12 cellular contexts compared by ENCODE assay signal in the genomic region with DNA sequence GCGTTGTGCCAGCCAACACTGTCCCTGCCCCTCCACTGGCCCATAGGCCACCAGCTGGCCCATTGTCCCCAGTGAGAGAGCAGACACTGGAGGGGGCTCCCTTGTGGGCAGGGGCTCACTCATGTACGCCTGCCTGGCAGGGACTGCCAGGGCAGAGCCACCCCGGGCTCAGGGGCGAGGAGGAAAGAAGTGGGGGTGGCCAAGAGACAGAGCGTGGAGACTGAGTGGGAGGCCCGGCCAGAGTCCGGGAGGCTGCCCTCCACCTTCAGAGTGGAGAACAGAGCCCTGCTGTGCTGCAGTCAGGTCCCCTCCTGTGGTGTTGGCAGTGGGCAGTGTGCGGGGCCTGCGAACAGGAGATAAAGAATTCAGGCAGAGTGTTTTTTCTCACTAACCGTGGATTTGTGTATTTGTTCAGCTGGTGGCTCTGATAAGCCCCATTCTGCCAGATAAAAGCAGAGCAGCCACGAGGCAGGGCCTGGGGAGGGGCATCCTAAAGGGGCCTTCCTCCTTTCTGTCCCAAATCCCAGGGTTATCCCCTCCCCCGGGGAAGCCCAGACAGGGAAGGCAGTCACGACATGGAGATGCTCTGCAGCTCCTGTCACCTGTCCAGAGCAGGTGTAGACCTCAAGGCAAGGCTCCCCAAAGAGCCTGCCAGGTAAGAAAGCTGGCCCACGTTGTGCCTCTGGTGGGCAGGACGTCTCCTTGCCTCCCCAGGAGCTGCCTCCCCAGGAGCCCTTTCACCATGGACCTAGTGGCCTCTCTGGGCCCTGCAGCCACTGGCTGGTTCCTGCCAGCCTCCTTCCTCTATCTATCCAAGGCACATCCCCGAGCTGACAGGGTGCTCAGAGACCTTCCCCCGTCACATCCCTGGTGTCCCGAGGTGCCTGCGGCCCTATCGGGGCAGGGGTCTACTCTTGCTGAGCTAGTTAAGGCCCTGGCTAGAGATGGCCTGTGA. TPM values are rescaled to one million over a fixed set of nuclear protein-coding genes. Genes with fewer than 3 reads are reported as not detected.
DNase-seq lines count a peak whose midpoint lies in the region; ATAC-seq, FAIRE-seq and TF ChIP-seq lines count a peak whose summit lies in the region.
"Had no signal": no experiment of that assay in that cellular context is flagged by ENCODE, and none has a peak within 500 bp of the region (broad histone marks: within the 10 kb centered on the region; RNA-seq: fewer than 3 reads in every experiment).

No MANE protein-coding gene starts in this region.

- H4K8ac ChIP-seq in H1 (ENCODE audit: extremely low read depth, insufficient read depth, low read length) = peak overlapping the region; percentile 71; the same call in 1 of the 2 replicates

- no peak for TF ChIP-seq EP300 in H1 (IDR thresholded peaks at IDR 0.05; ENCODE audit: borderline replicate concordance in 1 of 2, low read depth in 2 of 2, low read length in 2 of 2)

- no peak overlapping the region for H3K4me2 ChIP-seq in H1 (ENCODE audit: insufficient read depth in 1 of 2, low read depth in 2 of 2, low read length in 2 of 2)

- POLR2A ChIA-PET in BJ (lab: Charles Lee) = no interaction called here
- POLR2A ChIA-PET in H1 (lab: Charles Lee; ENCODE audit: partially characterized antibody) = interaction anchor here (1.5 kb wide), 1 partner anchor 9 kb away, joined by 5 read pairs; no protein-coding TSS in a partner anchor

- peaks cover 85% of the 10 kb centered on the region for H3K27me3 Mint-ChIP-seq in progenitor cell of endocrine pancreas

- H2BK5ac ChIP-seq in H1 (ENCODE audit: low read depth, low read length) = no peak overlapping the region

- intact Hi-C loops in spleen (cut with DNase I; ENCODE audit: low total_unique reads) = no loop called here

- no peak for FAIRE-seq in H1 (lab: Jason Lieb, UNC)

- no peak overlapping the region for H2AK5ac ChIP-seq in H1 (ENCODE audit: low read depth, low read length)

- no peak for TF ChIP-seq POLR2A in H1 (IDR thresholded peaks at IDR 0.05; ENCODE audit: control extremely low read depth in 1 of 2, low read depth in 2 of 2, low read length in 2 of 2)
- TF ChIP-seq POLR2A in spleen (IDR thresholded peaks at IDR 0.05) = no peak

- no peaks in the 10 kb centered on the region for H3K79me1 ChIP-seq in H1 (ENCODE audit: low read depth, low read length)

- H3K4me1 Mint-ChIP-seq in progenitor cell of endocrine pancreas (ENCODE audit: low read depth) = peaks cover 14% of the 10 kb centered on the region

- H3K27me3 ChIP-seq in BJ (ENCODE audit: control insufficient read depth, insufficient read depth, low read length) = no peaks in the 10 kb centered on the region
- peaks cover 0 to 5% (median 2%) of the 10 kb centered on the region in 4 experiments; a peak in 3 of 7 replicates for H3K27me3 ChIP-seq in H1 (replicated peaks in 1 of 4; ENCODE audit: control insufficient read depth in 3 of 4, extremely low read depth in 1 of 4, insufficient read depth in 3 of 4, low read length in 3 of 4)
- no peaks in the 10 kb centered on the region for H3K27me3 ChIP-seq in spleen (replicated peaks in 1 of 7)

- H2BK12ac ChIP-seq in H1 (ENCODE audit: low read depth, low read length) = 0 out of 2 replicates have a peak overlapping the region, but pooled peaks have one; percentile 33

- H3K23me2 ChIP-seq in H1 (ENCODE audit: low read depth, low read length) = no peaks in the 10 kb centered on the region

- H3K18ac ChIP-seq in H1 (ENCODE audit: extremely low read depth, low read length) = no peak overlapping the region; the same call in 1 of the 2 replicates

- H2AFZ ChIP-seq in H1 (ENCODE audit: low read length) = peak overlapping the region; percentile 12; the same call in 1 of the 2 replicates

- H3K4me3 Mint-ChIP-seq in progenitor cell of endocrine pancreas (ENCODE audit: low read depth) = no peak overlapping the region

- no peak for ATAC-seq in HG02852 (IDR thresholded peaks at IDR 0.05; ENCODE audit: unreplicated experiment)
- ATAC-seq: esophagus mucosa had no signal

- H3K56ac ChIP-seq in H1 (replicated peaks; ENCODE audit: insufficient read length, low read depth, low read length) = no peak overlapping the region

- H3K14ac ChIP-seq in H1 (ENCODE audit: insufficient read length) = no peak overlapping the region

- H4K5ac ChIP-seq in H1 (ENCODE audit: insufficient read length, low read depth, low read length) = no peak overlapping the region

- 0 out of 2 replicates have a peak overlapping the region, but pooled peaks have one; percentile 46 for H2BK15ac ChIP-seq in H1 (ENCODE audit: low read length)

- no peak overlapping the region for H3K4ac ChIP-seq in H1 (replicated peaks; ENCODE audit: insufficient read length, low read depth, low read length)

- 88% methylated on average over 19 of the region's 20 CpGs; no CpG with 5 or more reads in 1 of the 2 experiments for WGBS in H1 (ENCODE audit: extremely low coverage in 1 of 2, insufficient coverage in 1 of 2, insufficient read length in 1 of 2, insufficient replicate concordance in 2 of 2, low coverage in 1 of 2, low lambda C conversion rate in 2 of 2, missing lambda C conversion rate in 1 of 2), 2 experiments
- 59 to 77% (median 66%) methylated on average over 13 to 20 of the region's 20 CpGs for WGBS in spleen, 5 donors

- no peaks in the 10 kb centered on the region for H3K9me3 Mint-ChIP-seq in progenitor cell of endocrine pancreas (ENCODE audit: low read depth)

- CTCF ChIA-PET in BJ (lab: Yijun Ruan, JAX) (interaction anchor here (0.6 to 5.5 kb wide), 8 partner anchors 10 to 104 kb away, joined by 3 to 46 read pairs (median 8); no protein-coding TSS in a partner anchor), H1 (lab: Charles Lee; ENCODE audit: partially characterized antibody) (interaction anchor here (0.6 to 48.8 kb wide), 16 partner anchors 9 to 104 kb away, joined by 3 to 1145 read pairs (median 7); no protein-coding TSS in a partner anchor)

- H3K23ac ChIP-seq in H1 (ENCODE audit: insufficient read length) = no peak overlapping the region

- DNase-seq in BJ (ENCODE audit: low read depth) (no peak), OCI-M2 (lab: John Stamatoyannopoulos, UW; ENCODE audit: unreplicated experiment) (peak; percentile 52), H1 (ENCODE audit: low read depth in 1 of 2, low spot score in 2 of 2) (no peak), progenitor cell of endocrine pancreas (ENCODE audit: low spot score, unreplicated experiment) (no peak), spleen (no peak), hippocampal formation (lab: John Stamatoyannopoulos, UW) (no peak)
- DNase-seq in activated naive CD4-positive, alpha-beta T cell treated with Interleukin-2 at 50 U/mL for 16 hours = no peak
- DNase-seq: activated CD8-positive, alpha-beta memory T cell treated with anti-CD3 and anti-CD28 coated beads, Interleukin-2, amount 50 U/mL, for 48 hours; NCI-H1694 treated with DMSO at 0.1 percent for 48 hours had no signal

- TF ChIP-seq CTCF in BJ (IDR thresholded peaks at IDR 0.05; ENCODE audit: insufficient read depth, low read depth, low read length) = 0 out of 2 replicates have a peak, but pooled peaks have one; percentile 1
- TF ChIP-seq CTCF in H1 (IDR thresholded peaks at IDR 0.05; ENCODE audit: control extremely low read depth in 1 of 3, insufficient read depth in 1 of 3, low read depth in 1 of 3, low read length in 3 of 3) = no peak
- peak; percentile 15 for TF ChIP-seq CTCF in progenitor cell of endocrine pancreas (IDR thresholded peaks at IDR 0.05; ENCODE audit: unreplicated experiment)
- TF ChIP-seq CTCF in spleen (IDR thresholded peaks at IDR 0.05 in 8 of 11, conservative IDR thresholded peaks at IDR 0.05 in 3 of 11) = no peak

- H3K79me2 ChIP-seq in H1 (ENCODE audit: control insufficient read depth in 1 of 2, insufficient read depth in 2 of 2, low read length in 2 of 2) = no peaks in the 10 kb centered on the region

- H3K27ac ChIP-seq in H1 (ENCODE audit: low read depth, low read length) (no peak overlapping the region), spleen (no peak overlapping the region)

- H3K36me3 Mint-ChIP-seq in progenitor cell of endocrine pancreas (ENCODE audit: insufficient read depth) = no peaks in the 10 kb centered on the region

- H3K9ac ChIP-seq in H1 (replicated peaks in 1 of 4; ENCODE audit: extremely low read depth in 1 of 4, low read depth in 3 of 4, low read length in 3 of 4) = no peak overlapping the region

- H3K36me3 ChIP-seq in BJ (ENCODE audit: control insufficient read depth, insufficient read depth, low read length) (peaks cover 26% of the 10 kb centered on the region), H1 (ENCODE audit: control insufficient read depth in 2 of 4, insufficient read depth in 4 of 4, low read length in 3 of 4) (no peaks in the 10 kb centered on the region), spleen (peaks cover 0 to 10% (median 0%) of the 10 kb centered on the region in 6 donors)

- no peak overlapping the region for H3K4me3 ChIP-seq in BJ (ENCODE audit: low read depth, low read length)
- H3K4me3 ChIP-seq in H1 (ENCODE audit: extremely low read depth in 1 of 4, insufficient read depth in 2 of 4, low read depth in 3 of 4, low read length in 4 of 4) = no peak overlapping the region
- no peak overlapping the region for H3K4me3 ChIP-seq in spleen

- no peak for TF ChIP-seq RAD21 in H1 (IDR thresholded peaks at IDR 0.05 in 1 of 2, conservative IDR thresholded peaks at IDR 0.05 in 1 of 2; ENCODE audit: low read depth in 2 of 2, low read length in 2 of 2)

- H3K4me1 ChIP-seq in H1 (replicated peaks in 1 of 4; ENCODE audit: control insufficient read depth in 3 of 4, insufficient read depth in 4 of 4, low read length in 3 of 4) (no peaks in the 10 kb centered on the region; a peak in 1 of 7 replicates), spleen (peaks cover 0 to 6% (median 0%) of the 10 kb centered on the region in 6 donors)

- H4K20me1 ChIP-seq in H1 (replicated peaks in 1 of 2; ENCODE audit: control insufficient read depth in 1 of 2, insufficient read depth in 2 of 2, low read length in 2 of 2) = no peaks in the 10 kb centered on the region

- no peak overlapping the region for H4K91ac ChIP-seq in H1 (replicated peaks; ENCODE audit: insufficient read length, low read length)

- H2BK20ac ChIP-seq in H1 (ENCODE audit: low read length) = no peak overlapping the region

- no peak overlapping the region for H3K27ac Mint-ChIP-seq in progenitor cell of endocrine pancreas

- no peak overlapping the region for H2BK120ac ChIP-seq in H1 (replicated peaks; ENCODE audit: low read depth, low read length)

- H3K9me3 ChIP-seq in H1 (ENCODE audit: insufficient read depth in 2 of 2, low read depth in 1 of 2, low read length in 1 of 2) = no peaks in the 10 kb centered on the region
- no peaks in the 10 kb centered on the region for H3K9me3 ChIP-seq in spleen

RNA-seq across cellular contexts. Expression of a gene that starts 33.0 kb away (rescaled TPM):
- polyA plus RNA-seq in BJ (2011; rRNA removed) (0.29 and 0.34 TPM in 2 replicates), H1 (2011; rRNA removed) (0.76 and 1.0 TPM in 2 replicates), spleen (10 to 100 TPM; 63.7 to 86.9 (median 68.0) TPM)
- 0.28 and 0.31 TPM in 2 replicates for polyA minus RNA-seq in BJ (2011; rRNA and poly(A)+ RNA removed)
- 0.58 and 0.65 TPM in 2 replicates for total RNA-seq in H1 (2021; fragmentation: NEBNext Ultra II Directional; extraction: Animal tissue kit (Norgen Biotek cat#: 25700))
- 0.62 TPM for polyA plus RNA-seq in H1 (2011; cell fraction: cytosol; rRNA removed)
- 0.78 TPM for polyA plus RNA-seq in H1 (2011; cell fraction: nucleus; rRNA removed)
- polyA plus RNA-seq in H1 (2012, experiment 1 of 2) = 0.23 to 0.67 TPM (median 0.39 TPM) in 4 replicates
- polyA plus RNA-seq in H1 (2012, experiment 2 of 2) = 0.26 TPM
- polyA plus RNA-seq in H1 (2013, experiment 1 of 2) = 0.65 TPM
- 0.52 TPM for polyA plus RNA-seq in H1 (2013, experiment 2 of 2)
- polyA minus RNA-seq in H1 (2011; rRNA and poly(A)+ RNA removed) = 0.10 TPM in 1 of 2 replicates, not detected in the other
- 1.2 TPM for polyA minus RNA-seq in H1 (2011; cell fraction: cytosol; rRNA and poly(A)+ RNA removed)
- polyA minus RNA-seq in H1 (2011; cell fraction: nucleus; rRNA and poly(A)+ RNA removed) = 0.40 TPM
- total RNA-seq in progenitor cell of endocrine pancreas (0.47 and 0.50 TPM in 2 replicates), spleen (10 to 100 TPM; 35.5 to 69.4 (median 50.0) TPM)
- polyA plus RNA-seq: neural cell had no signal

RNA-seq across cellular contexts. Expression of a gene that starts 46.8 kb away (rescaled TPM):
- polyA plus RNA-seq in BJ (2011; rRNA removed) (15.9 and 30.8 TPM in 2 replicates), H1 (2011; rRNA removed) (77.4 and 118 TPM in 2 replicates), spleen (100 to 1,000 TPM in 2 of 3 donors, 10 to 100 TPM in 1; 76.2 to 109 (median 107) TPM)
- polyA minus RNA-seq in BJ (2011; rRNA and poly(A)+ RNA removed) = 20.2 and 36.8 TPM in 2 replicates
- 96.6 and 99.3 TPM in 2 replicates for total RNA-seq in H1 (2021; fragmentation: NEBNext Ultra II Directional; extraction: Animal tissue kit (Norgen Biotek cat#: 25700))
- polyA plus RNA-seq in H1 (2011; cell fraction: cytosol; rRNA removed) = 94.9 TPM
- 298 TPM for polyA plus RNA-seq in H1 (2011; cell fraction: nucleus; rRNA removed)
- polyA plus RNA-seq in H1 (2012, experiment 1 of 2) = 66.0 to 95.2 TPM (median 84.7 TPM) in 4 replicates
- polyA plus RNA-seq in H1 (2012, experiment 2 of 2) = 75.5 TPM
- 69.1 TPM for polyA plus RNA-seq in H1 (2013, experiment 1 of 2)
- 65.4 TPM for polyA plus RNA-seq in H1 (2013, experiment 2 of 2)
- polyA minus RNA-seq in H1 (2011; rRNA and poly(A)+ RNA removed) = 38.6 and 46.1 TPM in 2 replicates
- 52.8 TPM for polyA minus RNA-seq in H1 (2011; cell fraction: cytosol; rRNA and poly(A)+ RNA removed)
- polyA minus RNA-seq in H1 (2011; cell fraction: nucleus; rRNA and poly(A)+ RNA removed) = 64.4 TPM
- total RNA-seq in progenitor cell of endocrine pancreas (51.5 and 52.4 TPM in 2 replicates), spleen (10 to 100 TPM; 27.7 to 72.8 (median 37.5) TPM)

RNA-seq across cellular contexts. Expression of a gene that starts 48.4 kb away (rescaled TPM):
- polyA plus RNA-seq in BJ (2011; rRNA removed) (46.8 and 98.7 TPM in 2 replicates), H1 (2011; rRNA removed) (301 and 541 TPM in 2 replicates), spleen (10 to 100 TPM in 1 of 3 donors, 1 to 10 TPM in 2; 5.5 to 32.8 (median 7.1) TPM)
- polyA minus RNA-seq in BJ (2011; rRNA and poly(A)+ RNA removed) = 65.7 and 80.7 TPM in 2 replicates
- 226 and 234 TPM in 2 replicates for total RNA-seq in H1 (2021; fragmentation: NEBNext Ultra II Directional; extraction: Animal tissue kit (Norgen Biotek cat#: 25700))
- polyA plus RNA-seq in H1 (2011; cell fraction: cytosol; rRNA removed) = 204 TPM
- 367 TPM for polyA plus RNA-seq in H1 (2011; cell fraction: nucleus; rRNA removed)
- polyA plus RNA-seq in H1 (2012, experiment 1 of 2) = 72.2 to 138 TPM (median 120 TPM) in 4 replicates
- polyA plus RNA-seq in H1 (2012, experiment 2 of 2) = 144 TPM
- 169 TPM for polyA plus RNA-seq in H1 (2013, experiment 1 of 2)
- polyA plus RNA-seq in H1 (2013, experiment 2 of 2) = 186 TPM
- polyA minus RNA-seq in H1 (2011; rRNA and poly(A)+ RNA removed) = 150 and 197 TPM in 2 replicates
- 187 TPM for polyA minus RNA-seq in H1 (2011; cell fraction: cytosol; rRNA and poly(A)+ RNA removed)
- 126 TPM for polyA minus RNA-seq in H1 (2011; cell fraction: nucleus; rRNA and poly(A)+ RNA removed)
- total RNA-seq in progenitor cell of endocrine pancreas (92.3 and 103 TPM in 2 replicates), spleen (10 to 100 TPM; 22.0 to 47.0 (median 37.7) TPM)

Comparison
In these comparisons a context has a peak if more than half of its experiments do, and no peak if none do; other contexts are left out.
1. CTCF ChIP-seq: peak in BJ (single experiment) and progenitor cell of endocrine pancreas (single experiment); none in H1 (0 of 3) and spleen (0 of 11).
2. RNA of a gene that starts 33.0 kb away (total RNA-seq): 35.5 to 69.4 TPM in spleen; 0.58 to 0.65 TPM in H1 and 0.47 to 0.50 TPM in progenitor cell of endocrine pancreas; every median in the first group is over 10 times any median in the second.